Comparison of ENCODE assay signal across 1 cellular context in the genomic region with DNA sequence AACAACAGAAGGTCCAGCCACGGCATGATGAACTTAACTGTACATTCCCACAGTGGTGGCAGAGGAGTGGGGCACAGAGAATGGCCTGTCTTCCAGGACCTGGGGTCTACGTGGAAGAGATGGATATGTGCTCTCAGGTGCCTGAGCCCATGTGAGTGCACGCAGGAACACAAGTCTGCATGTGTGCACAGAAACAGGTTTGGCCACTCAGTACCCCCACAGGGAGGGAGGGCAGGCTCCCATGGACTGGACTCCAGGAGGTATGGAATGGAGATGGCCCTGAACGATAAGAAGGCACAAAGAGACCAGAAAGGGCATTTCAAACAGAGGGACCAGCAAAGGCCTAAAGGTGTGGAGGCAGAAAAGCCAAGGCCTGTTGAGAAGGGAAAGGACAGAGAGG.
TF ChIP-seq lines count a peak whose summit lies in the region.

No MANE protein-coding gene starts in this region.

TF ChIP-seq in HEK293T, 16 proteins besides CTCF, POLR2A, EP300 and RAD21 (continued from another document):
- TF ChIP-seq NFRKB (IDR thresholded peaks at IDR 0.05) (no peak), FOXM1 (IDR thresholded peaks at IDR 0.05; ENCODE audit: borderline replicate concordance) (no peak), ARNT (IDR thresholded peaks at IDR 0.05) (no peak), FOXK2 (IDR thresholded peaks at IDR 0.05) (no peak), LEF1 (IDR thresholded peaks at IDR 0.05; ENCODE audit: borderline replicate concordance) (no peak), HDGF (IDR thresholded peaks at IDR 0.05; ENCODE audit: borderline replicate concordance) (no peak), SUZ12 (IDR thresholded peaks at IDR 0.05) (no peak)
- TF ChIP-seq, protein P1, sequence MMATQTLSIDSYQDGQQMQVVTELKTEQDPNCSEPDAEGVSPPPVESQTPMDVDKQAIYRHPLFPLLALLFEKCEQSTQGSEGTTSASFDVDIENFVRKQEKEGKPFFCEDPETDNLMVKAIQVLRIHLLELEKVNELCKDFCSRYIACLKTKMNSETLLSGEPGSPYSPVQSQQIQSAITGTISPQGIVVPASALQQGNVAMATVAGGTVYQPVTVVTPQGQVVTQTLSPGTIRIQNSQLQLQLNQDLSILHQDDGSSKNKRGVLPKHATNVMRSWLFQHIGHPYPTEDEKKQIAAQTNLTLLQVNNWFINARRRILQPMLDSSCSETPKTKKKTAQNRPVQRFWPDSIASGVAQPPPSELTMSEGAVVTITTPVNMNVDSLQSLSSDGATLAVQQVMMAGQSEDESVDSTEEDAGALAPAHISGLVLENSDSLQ (IDR thresholded peaks at IDR 0.05), result no peak
TF ChIP-seq in HEK293T: peak in this region for 0.
